ENCODE assay signal across 7 cellular contexts in genomic region chr15:60379466-60380274, GRCh38. TPM values are rescaled to one million over a fixed set of nuclear protein-coding genes. Genes with fewer than 3 reads are reported as not detected.
A peak's percentile ranks its signal among the peaks of the same experiment; 100 is the strongest.
DNase-seq lines count a peak whose midpoint lies in the region; ATAC-seq, FAIRE-seq and TF ChIP-seq lines count a peak whose summit lies in the region.

No MANE protein-coding gene starts in this region.

- no peak overlapping the region for H2AFZ ChIP-seq in keratinocyte (ENCODE audit: control insufficient read depth, low read length)

- peaks cover 67% of the 10 kb centered on the region for H3K79me2 ChIP-seq in keratinocyte (ENCODE audit: control insufficient read depth, insufficient read depth, low read length)

- FAIRE-seq in keratinocyte (lab: Jason Lieb, UNC): peak; percentile 56

- TF ChIP-seq POLR2A in body of pancreas (IDR thresholded peaks at IDR 0.05) (no peak), tibial nerve (IDR thresholded peaks at IDR 0.05) (no peak)

- intact Hi-C loops in body of pancreas (cut with DNase I): no loop called here

- 62 to 70% methylated on average over 8 of the region's 8 CpGs for WGBS in body of pancreas, 2 donors
- 30 to 35% methylated on average over 8 of the region's 8 CpGs for WGBS in tibial nerve, 2 donors

- ATAC-seq in body of pancreas (peak; percentile 88), HG02973 (IDR thresholded peaks at IDR 0.05; ENCODE audit: unreplicated experiment) (no peak)

- H3K27me3 ChIP-seq in body of pancreas (no peaks in the 10 kb centered on the region), keratinocyte (ENCODE audit: control insufficient read depth, extremely low read depth, insufficient read depth, low read length) (no peaks in the 10 kb centered on the region), tibial nerve (no peaks in the 10 kb centered on the region), BE2C (no peaks in the 10 kb centered on the region)

- peaks cover 75% of the 10 kb centered on the region for H4K20me1 ChIP-seq in keratinocyte (ENCODE audit: control insufficient read depth, extremely low read depth, insufficient read depth, low read length)

- H3K4me1 ChIP-seq in body of pancreas: peaks cover 41% of the 10 kb centered on the region
- peaks cover 91% of the 10 kb centered on the region for H3K4me1 ChIP-seq in keratinocyte (ENCODE audit: control insufficient read depth, extremely low read depth, insufficient read depth, low read length)
- H3K4me1 ChIP-seq in tibial nerve: peaks cover 7 to 99% (median 62%) of the 10 kb centered on the region in 4 donors
- peaks cover 13% of the 10 kb centered on the region for H3K4me1 ChIP-seq in BE2C

- peak overlapping the region; percentile 48 for H3K9ac ChIP-seq in keratinocyte (ENCODE audit: control insufficient read depth, extremely low read depth, insufficient read depth, low read length)

- H3K9me1 ChIP-seq in keratinocyte (ENCODE audit: control insufficient read depth, extremely low read depth, insufficient read depth, low read length): peaks cover 8% of the 10 kb centered on the region

- H3K27ac ChIP-seq in body of pancreas (peak overlapping the region; percentile 74 to 85 (median 78)), keratinocyte (ENCODE audit: control insufficient read depth, insufficient read depth, low read length) (peak overlapping the region; percentile 63), tibial nerve (peak overlapping the region; percentile 25 to 88 (median 54))

- H3K9me3 ChIP-seq in body of pancreas (no peaks in the 10 kb centered on the region), keratinocyte (ENCODE audit: control insufficient read depth, low read depth, low read length) (no peaks in the 10 kb centered on the region), tibial nerve (no peaks in the 10 kb centered on the region), BE2C (no peaks in the 10 kb centered on the region)

- no peak overlapping the region for H3K4me3 ChIP-seq in body of pancreas
- no peak overlapping the region for H3K4me3 ChIP-seq in keratinocyte (ENCODE audit: control insufficient read depth in 2 of 3, extremely low read depth in 1 of 3, insufficient read depth in 2 of 3, low read depth in 1 of 3, low read length in 3 of 3)
- H3K4me3 ChIP-seq in tibial nerve: no peak overlapping the region
- no peak overlapping the region for H3K4me3 ChIP-seq in BE2C (ENCODE audit: low read depth, low read length)

- DNase-seq in HuH-7 (ENCODE audit: low spot score): peak; percentile 64
- peak in 2 of 4 donors; percentile 39 to 52 for DNase-seq in body of pancreas
- DNase-seq in keratinocyte (ENCODE audit: low read depth, low spot score): no peak
- DNase-seq in tibial nerve (ENCODE audit: low spot score in 2 of 2): no peak
- no peak for DNase-seq in ureter (ENCODE audit: low spot score)
- no peak for DNase-seq in BE2C

- peak in 1 of 2 donors; percentile 87 for TF ChIP-seq EP300 in tibial nerve (IDR thresholded peaks at IDR 0.05)

- no peak overlapping the region for H3K4me2 ChIP-seq in keratinocyte (ENCODE audit: control insufficient read depth, extremely low read depth, insufficient read depth, low read depth, low read length)

- H3K36me3 ChIP-seq in body of pancreas (replicated peaks in 1 of 2; ENCODE audit: insufficient read depth in 1 of 2, low read depth in 2 of 2): peaks cover 0 to 4% of the 10 kb centered on the region in 2 donors
- peaks cover 25 to 63% of the 10 kb centered on the region in 2 experiments for H3K36me3 ChIP-seq in keratinocyte (ENCODE audit: control insufficient read depth in 2 of 2, extremely low read depth in 1 of 2, insufficient read depth in 2 of 2, low read length in 2 of 2)
- peaks cover 0 to 74% (median 0%) of the 10 kb centered on the region in 3 donors for H3K36me3 ChIP-seq in tibial nerve
- H3K36me3 ChIP-seq in BE2C: peaks cover 36% of the 10 kb centered on the region

- dilution Hi-C loops in keratinocyte (cut with MboI; ENCODE audit: extremely low pct_ligation_motif_present, low sequenced_read_pairs): no loop called here

- TF ChIP-seq CTCF in body of pancreas (IDR thresholded peaks at IDR 0.05) (no peak), keratinocyte (optimal IDR thresholded peaks at IDR 0.05 in 1 of 3, IDR thresholded peaks at IDR 0.05 in 1 of 3, conservative IDR thresholded peaks at IDR 0.05 in 1 of 3; ENCODE audit: extremely low read depth in 1 of 3, insufficient read depth in 2 of 3, low read length in 3 of 3) (no peak), tibial nerve (IDR thresholded peaks at IDR 0.05) (no peak), BE2C (IDR thresholded peaks at IDR 0.05; ENCODE audit: low read depth, low read length) (no peak)

RNA-seq across cellular contexts. Expression of gene ANXA2, which starts 18.1 kb away (rescaled TPM):
- total RNA-seq in body of pancreas (100 to 1,000 TPM; 265 to 341 TPM), tibial nerve (1,000 to 10,000 TPM in 2 of 4 donors, 100 to 1,000 TPM in 2; 747 to 1,181 (median 1,009) TPM), ureter (684 TPM)
- 10,132 to 15,949 TPM (median 11,017 TPM) in 3 replicates for polyA plus RNA-seq in keratinocyte
- polyA plus RNA-seq in keratinocyte (2011; ENCODE audit: low read depth): 4,066 TPM
- polyA plus RNA-seq in keratinocyte (2011; cell fraction: cytosol; rRNA removed): 14,846 and 18,096 TPM in 2 replicates
- 11,086 and 11,309 TPM in 2 replicates for polyA plus RNA-seq in keratinocyte (2011; cell fraction: nucleus; rRNA removed)
- polyA plus RNA-seq in keratinocyte (2012; ENCODE audit: low replicate concordance): 4,107 and 9,800 TPM in 2 replicates
- 5,148 to 8,880 TPM (median 8,598 TPM) in 3 replicates for polyA minus RNA-seq in keratinocyte
- polyA minus RNA-seq in keratinocyte (2011; cell fraction: cytosol; rRNA and poly(A)+ RNA removed): 5,055 TPM
- 2,602 and 4,474 TPM in 2 replicates for polyA minus RNA-seq in keratinocyte (2011; cell fraction: nucleus; rRNA and poly(A)+ RNA removed)
- polyA plus RNA-seq in BE2C (2012; ENCODE audit: insufficient read depth, insufficient read length, low read depth): 333 TPM
